In the genomic region with DNA sequence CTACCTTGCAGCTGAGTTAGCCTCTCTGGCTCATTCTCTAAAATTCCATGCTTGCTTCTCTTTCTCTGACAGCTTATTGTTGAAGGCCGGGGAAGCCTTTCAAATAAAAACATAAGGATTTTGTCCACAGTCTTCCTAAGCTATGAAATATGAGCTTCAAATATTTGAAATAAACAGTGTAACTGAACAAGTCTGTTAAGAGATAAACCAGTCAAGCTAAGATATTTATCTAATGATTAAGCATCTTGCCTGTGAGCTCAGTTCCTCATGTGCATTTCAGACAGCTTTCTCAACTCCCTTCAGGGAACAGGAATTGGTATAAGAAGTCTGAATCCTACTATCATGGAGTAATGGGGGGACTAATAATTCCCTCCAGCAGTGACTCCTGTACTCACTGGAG, we compare ENCODE assay signal across 23 cellular contexts.
"Had no signal": no experiment of that assay in that cellular context is flagged by ENCODE, and none has a peak within 500 bp of the region (broad histone marks: within the 10 kb centered on the region; RNA-seq: fewer than 3 reads in every experiment).

No MANE protein-coding gene starts in this region.

- ATAC-seq: Right ventricle myocardium inferior, SK-N-SH treated with all-trans-retinoic acid at 6 μM for 48 hours had no signal

- H3K4me3 ChIP-seq: MG63, PC-9, Peyer's patch, SJCRH30 had no signal

- H3K36me3 ChIP-seq: MG63, Peyer's patch, SJCRH30 had no signal

- H3K27ac ChIP-seq: PC-9, Peyer's patch, SJCRH30 had no signal

- H3K27me3 ChIP-seq: MG63, Peyer's patch, SJCRH30 had no signal

- H2AFZ ChIP-seq: PC-9 had no signal

- DNase-seq: Karpas-422, KG1, MG63, NCI-H1092, NCI-H1105 treated with DMSO at 0.1 percent for 48 hours, NCI-H1417 treated with DMSO at 0.1 percent for 48 hours, NCI-H146, NCI-H1694 treated with DMSO at 0.1 percent for 48 hours, NCI-H1930, NCI-H2081, NCI-H2107, NCI-H226, NCI-H446, NCI-H510A, NCI-H524 treated with DMSO at 0.1 percent for 48 hours, NCI-H69, NCI-H774, PC-9, Peyer's patch, SHP77 treated with DMSO at 0.1 percent for 48 hours, SJCRH30 had no signal

- H3K4me1 ChIP-seq: Peyer's patch, SJCRH30 had no signal

- H3K4me2 ChIP-seq: PC-9 had no signal

- H3K9me3 ChIP-seq: MG63, SJCRH30 had no signal
